15 cellular contexts compared by ENCODE assay signal in the genomic region with DNA sequence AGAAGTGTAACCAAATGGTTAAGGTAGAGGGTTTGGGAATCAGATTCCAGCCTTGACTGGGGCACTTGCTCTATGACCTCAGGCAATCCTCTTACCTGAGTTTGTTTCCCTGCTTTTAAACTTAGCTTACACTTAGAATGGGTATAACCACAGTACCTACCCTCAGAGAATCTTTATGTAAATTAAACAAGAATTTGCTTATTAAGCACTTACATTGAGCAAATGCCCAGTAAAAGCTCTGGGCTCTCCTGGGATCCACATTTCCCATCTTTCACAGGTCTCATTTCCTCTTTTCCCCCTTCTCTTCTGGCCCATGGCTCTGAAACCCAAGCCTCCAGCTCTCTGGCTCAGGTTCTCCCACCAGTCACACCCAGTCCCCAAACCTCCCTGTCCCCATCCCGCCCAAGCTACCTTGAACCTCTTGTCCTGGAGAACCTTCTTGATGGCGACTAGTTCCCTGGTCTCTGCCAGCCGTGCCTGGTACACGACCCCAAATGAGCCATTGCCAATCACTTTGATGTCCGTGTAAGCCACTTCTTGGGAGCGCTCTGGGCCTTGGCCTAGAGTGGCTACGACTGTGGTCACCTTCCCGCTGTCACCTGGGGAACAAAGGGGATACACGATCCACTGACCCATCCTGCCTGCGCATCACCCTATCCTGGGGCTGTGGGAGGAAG. TPM values are rescaled to one million over a fixed set of nuclear protein-coding genes. Genes with fewer than 3 reads are reported as not detected.
DNase-seq lines count a peak whose midpoint lies in the region; ATAC-seq, FAIRE-seq and TF ChIP-seq lines count a peak whose summit lies in the region.
"Had no signal": no experiment of that assay in that cellular context is flagged by ENCODE, and none has a peak within 500 bp of the region (broad histone marks: within the 10 kb centered on the region; RNA-seq: fewer than 3 reads in every experiment).

No MANE protein-coding gene starts in this region.

- intact Hi-C loops in uterus (cut with DNase I; ENCODE audit: low total_unique reads) = no loop called here

- H2AFZ ChIP-seq in astrocyte (ENCODE audit: low read depth, low read length) = no peak overlapping the region

- no peak overlapping the region for H3K27ac ChIP-seq in CD4-positive, CD25-positive, alpha-beta regulatory T cell (ENCODE audit: insufficient read depth, low read length, poor library complexity, severe bottlenecking)
- H3K27ac ChIP-seq in HEK293 (ENCODE audit: extremely low read depth, low read depth, low read length) (peak overlapping the region; percentile 44; the same call in 1 of the 2 replicates), astrocyte (ENCODE audit: low read depth, low read length) (no peak overlapping the region), upper lobe of left lung (no peak overlapping the region), uterus (no peak overlapping the region)
- H3K27ac ChIP-seq: cardiac muscle cell, prostate gland had no signal

- peaks cover 47% of the 10 kb centered on the region for H4K20me1 ChIP-seq in astrocyte (ENCODE audit: insufficient read depth, low read length)

- H3K27ac Mint-ChIP-seq in CD4-positive, CD25-positive, alpha-beta regulatory T cell = peak overlapping the region; percentile 80 to 85 (median 80)
- H3K27ac Mint-ChIP-seq in astrocyte (ENCODE audit: unreplicated experiment) (peak overlapping the region; percentile 53), neural crest cell (ENCODE audit: unreplicated experiment) (peak overlapping the region; percentile 63)

- no peak overlapping the region for H3K4me3 ChIP-seq in CD4-positive, CD25-positive, alpha-beta regulatory T cell (ENCODE audit: low read depth, low read length)
- H3K4me3 ChIP-seq in HEK293 (ENCODE audit: low read depth, low read length) (no peak overlapping the region), astrocyte (ENCODE audit: insufficient read depth, low read depth, low read length) (no peak overlapping the region), upper lobe of left lung (no peak overlapping the region), uterus (no peak overlapping the region)
- H3K4me3 ChIP-seq: cardiac muscle cell, prostate gland had no signal

- WGBS in upper lobe of left lung, 2 donors = 86 to 90% methylated on average over 7 to 10 of the region's 10 CpGs

- CTCF ChIA-PET in HEK293 (lab: Yijun Ruan, JAX) = interaction anchor here (0.6 to 1.9 kb wide), 5 partner anchors 10 to 201 kb away, joined by 3 to 8 read pairs (median 3); no protein-coding TSS in a partner anchor

- H3K4me1 Mint-ChIP-seq in CD4-positive, CD25-positive, alpha-beta regulatory T cell = peaks cover 4 to 60% (median 34%) of the 10 kb centered on the region in 4 donors
- H3K4me1 Mint-ChIP-seq in astrocyte (ENCODE audit: low read depth, unreplicated experiment) (peaks cover 10% of the 10 kb centered on the region), neural crest cell (peaks cover 40% of the 10 kb centered on the region)

- no peak for FAIRE-seq in astrocyte (lab: Jason Lieb, UNC)

- no peak for TF ChIP-seq CTCF in HEK293 (tag by site-specific recombination; IDR thresholded peaks at IDR 0.05)
- no peak for TF ChIP-seq CTCF in astrocyte (IDR thresholded peaks at IDR 0.05; ENCODE audit: insufficient read depth, low read depth, low read length)
- no peak for TF ChIP-seq CTCF in neural crest cell (conservative IDR thresholded peaks at IDR 0.05)
- no peak for TF ChIP-seq CTCF in upper lobe of left lung (IDR thresholded peaks at IDR 0.05)
- TF ChIP-seq CTCF in uterus (IDR thresholded peaks at IDR 0.05) = no peak
- TF ChIP-seq CTCF in GM10266 (IDR thresholded peaks at IDR 0.05; ENCODE audit: control insufficient read depth, insufficient read depth, low read depth, missing control alignments) = no peak

- no peak for TF ChIP-seq EP300 in upper lobe of left lung (IDR thresholded peaks at IDR 0.05)

- H3K36me3 Mint-ChIP-seq in CD4-positive, CD25-positive, alpha-beta regulatory T cell = peaks cover 26% of the 10 kb centered on the region
- H3K36me3 Mint-ChIP-seq in astrocyte (ENCODE audit: low read depth, unreplicated experiment) = peaks cover 19% of the 10 kb centered on the region
- peaks cover 12% of the 10 kb centered on the region for H3K36me3 Mint-ChIP-seq in neural crest cell (ENCODE audit: low read depth)

- POLR2A ChIA-PET in HEK293 (lab: Yijun Ruan, JAX) = interaction anchor here (0.6 to 1.4 kb wide), 6 partner anchors 9 to 23 kb away, joined by 3 to 7 read pairs (median 3); partner anchors contain the start of gene ZNF526

- peaks cover 60% of the 10 kb centered on the region for H3K79me2 ChIP-seq in astrocyte (ENCODE audit: insufficient read depth, low read length)

- H3K4me3 Mint-ChIP-seq in CD4-positive, CD25-positive, alpha-beta regulatory T cell = peak overlapping the region in 3 of 4 donors; percentile 67 to 86 (median 68)
- H3K4me3 Mint-ChIP-seq in astrocyte (ENCODE audit: unreplicated experiment) (peak overlapping the region; percentile 54), neural crest cell (peak overlapping the region; percentile 92)

- H3K36me3 ChIP-seq in CD4-positive, CD25-positive, alpha-beta regulatory T cell (ENCODE audit: control insufficient read depth, insufficient read depth, low read length) = peaks cover 42% of the 10 kb centered on the region
- H3K36me3 ChIP-seq in HEK293 (ENCODE audit: control insufficient read depth in 2 of 2, insufficient read depth in 1 of 2, low read length in 2 of 2) (peaks cover 47 to 58% of the 10 kb centered on the region in 2 experiments), astrocyte (ENCODE audit: insufficient read depth, low read length) (peaks cover 13% of the 10 kb centered on the region), upper lobe of left lung (peaks cover 6 to 47% (median 25%) of the 10 kb centered on the region in 4 donors), uterus (no peaks in the 10 kb centered on the region)

- peaks cover 37% of the 10 kb centered on the region for H3K4me1 ChIP-seq in CD4-positive, CD25-positive, alpha-beta regulatory T cell (ENCODE audit: control insufficient read depth, insufficient read depth, low read length, poor library complexity, severe bottlenecking)
- H3K4me1 ChIP-seq in HEK293 (ENCODE audit: control insufficient read depth, insufficient read depth, low read length) (peaks cover 15% of the 10 kb centered on the region), astrocyte (ENCODE audit: insufficient read depth, low read length) (peaks cover 18% of the 10 kb centered on the region), upper lobe of left lung (peaks cover 22 to 43% (median 25%) of the 10 kb centered on the region in 4 donors), uterus (peaks cover 0 to 6% of the 10 kb centered on the region in 2 donors)

- H3K27me3 Mint-ChIP-seq in CD4-positive, CD25-positive, alpha-beta regulatory T cell = no peaks in the 10 kb centered on the region
- no peaks in the 10 kb centered on the region for H3K27me3 Mint-ChIP-seq in astrocyte (ENCODE audit: low read depth, unreplicated experiment)
- H3K27me3 Mint-ChIP-seq in neural crest cell (ENCODE audit: low read depth) = peaks cover 10% of the 10 kb centered on the region

- no peak for ATAC-seq in CD4-positive, CD25-positive, alpha-beta regulatory T cell (ENCODE audit: low read depth in 2 of 2)
- no peak for ATAC-seq in upper lobe of left lung (ENCODE audit: low FRiP score in 2 of 2)
- ATAC-seq: left lobe of liver, PC-3 had no signal

- H3K9me3 ChIP-seq in CD4-positive, CD25-positive, alpha-beta regulatory T cell (ENCODE audit: control insufficient read depth in 2 of 2, low read length in 2 of 2) = no peaks in the 10 kb centered on the region
- H3K9me3 ChIP-seq in HEK293 (ENCODE audit: control insufficient read depth, insufficient read depth, low read depth, low read length) (no peaks in the 10 kb centered on the region), astrocyte (ENCODE audit: insufficient read depth, low read depth, low read length) (no peaks in the 10 kb centered on the region), upper lobe of left lung (no peaks in the 10 kb centered on the region), uterus (no peaks in the 10 kb centered on the region)
- H3K9me3 ChIP-seq: prostate gland, spleen had no signal

- no peaks in the 10 kb centered on the region for H3K9me3 Mint-ChIP-seq in CD4-positive, CD25-positive, alpha-beta regulatory T cell
- no peaks in the 10 kb centered on the region for H3K9me3 Mint-ChIP-seq in astrocyte (ENCODE audit: unreplicated experiment)
- no peaks in the 10 kb centered on the region for H3K9me3 Mint-ChIP-seq in neural crest cell

- TF ChIP-seq POLR2A in upper lobe of left lung (IDR thresholded peaks at IDR 0.05) (no peak), uterus (IDR thresholded peaks at IDR 0.05) (no peak)

- H3K4me2 ChIP-seq in astrocyte (ENCODE audit: low read length) = no peak overlapping the region

- no peak for DNase-seq in CD4-positive, CD25-positive, alpha-beta regulatory T cell
- DNase-seq in astrocyte (ENCODE audit: low read depth) = no peak
- no peak for DNase-seq in neural crest cell (ENCODE audit: low read depth, low spot score)
- no peak for DNase-seq in upper lobe of left lung
- DNase-seq in uterus = no peak
- DNase-seq in GM10266 (ENCODE audit: extremely low spot score) = no peak
- DNase-seq: activated naive CD4-positive, alpha-beta T cell; NCI-H2081 treated with DMSO at 0.1 percent for 48 hours; NCI-H526; PC-3; spleen had no signal

- H3K27me3 ChIP-seq in CD4-positive, CD25-positive, alpha-beta regulatory T cell (ENCODE audit: control insufficient read depth, insufficient read depth, low read length) = no peaks in the 10 kb centered on the region
- H3K27me3 ChIP-seq in astrocyte (ENCODE audit: insufficient read depth, low read length) = no peaks in the 10 kb centered on the region
- H3K27me3 ChIP-seq in upper lobe of left lung = no peaks in the 10 kb centered on the region
- H3K27me3 ChIP-seq in uterus = no peaks in the 10 kb centered on the region
- H3K27me3 ChIP-seq: cardiac muscle cell, spleen had no signal

- no peak overlapping the region for H3K9ac ChIP-seq in astrocyte (ENCODE audit: low read length)

RNA-seq across cellular contexts. Expression of gene GSK3A, which starts 2.7 kb away (rescaled TPM):
- 31.3 TPM for total RNA-seq in CD4-positive, CD25-positive, alpha-beta regulatory T cell
- polyA plus RNA-seq in CD4-positive, CD25-positive, alpha-beta regulatory T cell = 10 to 100 TPM; 12.0 to 16.0 (median 12.9) TPM
- total RNA-seq in astrocyte (49.5 and 50.3 TPM in 2 replicates), neural crest cell (66.1 and 68.0 TPM in 2 replicates), upper lobe of left lung (10 to 100 TPM; 33.2 to 46.9 (median 39.1) TPM), uterus (10 to 100 TPM in 3 of 4 donors, 1 to 10 TPM in 1; 3.5 to 44.3 (median 34.4) TPM)

RNA-seq across cellular contexts. Expression of gene ERF, which starts 15.2 kb away (rescaled TPM):
- 96.4 TPM for total RNA-seq in CD4-positive, CD25-positive, alpha-beta regulatory T cell
- 1 to 10 TPM; 1.4 to 7.5 (median 2.6) TPM for polyA plus RNA-seq in CD4-positive, CD25-positive, alpha-beta regulatory T cell
- 108 TPM in 2 replicates for total RNA-seq in astrocyte
- 102 and 105 TPM in 2 replicates for total RNA-seq in neural crest cell
- 10 to 100 TPM; 13.6 to 59.4 (median 32.5) TPM for total RNA-seq in upper lobe of left lung
- 100 to 1,000 TPM in 1 of 4 donors, 10 to 100 TPM in 3; 14.1 to 141 (median 42.9) TPM for total RNA-seq in uterus

RNA-seq across cellular contexts. Expression of gene ZNF526, which starts 19.6 kb away (rescaled TPM):
- total RNA-seq in CD4-positive, CD25-positive, alpha-beta regulatory T cell = 8.8 TPM
- 1 to 10 TPM; 4.0 to 7.7 (median 5.3) TPM for polyA plus RNA-seq in CD4-positive, CD25-positive, alpha-beta regulatory T cell
- total RNA-seq in astrocyte (20.2 and 21.6 TPM in 2 replicates), neural crest cell (18.4 and 24.2 TPM in 2 replicates), upper lobe of left lung (10 to 100 TPM in 4 of 6 donors, 1 to 10 TPM in 2; 7.9 to 13.8 (median 11.4) TPM), uterus (10 to 100 TPM in 2 of 4 donors, 1 to 10 TPM in 2; 1.0 to 20.6 (median 8.4) TPM)

RNA-seq across cellular contexts. Expression of gene DEDD2, which starts 22.2 kb away (rescaled TPM):
- total RNA-seq in CD4-positive, CD25-positive, alpha-beta regulatory T cell = 99.8 TPM
- 100 to 1,000 TPM; 155 to 179 (median 161) TPM for polyA plus RNA-seq in CD4-positive, CD25-positive, alpha-beta regulatory T cell
- total RNA-seq in astrocyte = 24.4 and 26.1 TPM in 2 replicates
- 20.6 and 21.5 TPM in 2 replicates for total RNA-seq in neural crest cell
- 100 to 1,000 TPM in 1 of 6 donors, 10 to 100 TPM in 5; 38.6 to 154 (median 51.2) TPM for total RNA-seq in upper lobe of left lung
- total RNA-seq in uterus = 100 to 1,000 TPM in 1 of 4 donors, 10 to 100 TPM in 2, 1 to 10 TPM in 1; 8.2 to 127 (median 23.0) TPM

RNA-seq across cellular contexts. Expression of gene CIC, which starts 29.4 kb away (rescaled TPM):
- total RNA-seq in CD4-positive, CD25-positive, alpha-beta regulatory T cell = 124 TPM
- polyA plus RNA-seq in CD4-positive, CD25-positive, alpha-beta regulatory T cell = under 1 TPM; 0.41 to 0.91 (median 0.68) TPM
- total RNA-seq in astrocyte (73.4 and 78.5 TPM in 2 replicates), neural crest cell (91.6 and 93.4 TPM in 2 replicates), upper lobe of left lung (100 to 1,000 TPM in 1 of 6 donors, 10 to 100 TPM in 5; 52.6 to 170 (median 77.7) TPM), uterus (100 to 1,000 TPM in 1 of 4 donors, 10 to 100 TPM in 3; 28.7 to 155 (median 47.4) TPM)
